10 cellular contexts compared by ENCODE assay signal in the genomic region with DNA sequence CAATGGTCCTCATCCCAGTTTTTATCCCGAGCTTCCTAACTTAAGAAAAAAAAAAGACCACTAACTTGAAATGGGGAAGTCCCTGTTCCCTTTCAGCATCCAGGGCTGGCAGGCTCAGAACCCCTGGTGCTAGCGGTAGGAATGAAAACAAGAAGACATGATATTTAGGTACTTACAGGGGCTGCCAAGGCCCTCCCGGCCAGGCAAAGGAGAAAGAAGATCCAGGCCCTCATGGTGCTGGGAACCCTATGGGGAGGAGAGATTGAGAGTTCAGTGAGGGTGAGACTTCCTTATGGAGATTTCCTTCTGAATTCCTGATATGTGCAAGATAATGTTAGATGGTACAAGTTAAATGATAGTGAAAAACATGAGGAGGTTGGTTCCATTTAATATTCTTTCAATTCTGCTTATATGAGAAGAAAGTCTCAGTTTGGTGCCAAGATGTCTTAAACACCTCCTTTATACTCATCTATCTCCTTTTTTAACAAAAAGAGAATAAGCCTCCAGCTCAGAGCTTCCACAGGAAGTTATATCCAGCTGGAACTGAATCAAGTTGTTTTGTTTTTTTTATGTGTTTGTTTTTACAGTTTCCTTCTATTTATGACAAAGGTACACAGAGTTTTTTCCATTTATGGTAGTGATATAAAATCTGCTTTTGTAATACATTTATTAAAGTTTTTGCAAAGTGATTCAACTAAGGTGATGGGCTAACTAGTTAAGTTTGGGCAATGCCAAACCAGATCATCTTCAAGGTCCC. TPM values are rescaled to one million over a fixed set of nuclear protein-coding genes. Genes with fewer than 3 reads are reported as not detected.
DNase-seq lines count a peak whose midpoint lies in the region; ATAC-seq and TF ChIP-seq lines count a peak whose summit lies in the region.
"Had no signal": no experiment of that assay in that cellular context is flagged by ENCODE, and none has a peak within 500 bp of the region (broad histone marks: within the 10 kb centered on the region; RNA-seq: fewer than 3 reads in every experiment).

No MANE protein-coding gene starts in this region.

- TF ChIP-seq CTCF in RWPE2 (IDR thresholded peaks at IDR 0.05; ENCODE audit: poor library complexity, severe bottlenecking) (no peak), esophagus squamous epithelium (IDR thresholded peaks at IDR 0.05) (no peak), psoas muscle (IDR thresholded peaks at IDR 0.05) (no peak)

- H3K27me3 ChIP-seq in RWPE2 (ENCODE audit: insufficient read depth, poor library complexity, severe bottlenecking) (no peaks in the 10 kb centered on the region), esophagus squamous epithelium (no peaks in the 10 kb centered on the region), psoas muscle (ENCODE audit: insufficient read depth in 3 of 3, low read length in 2 of 3) (no peaks in the 10 kb centered on the region)

- ATAC-seq in RWPE2 (ENCODE audit: low read depth) (no peak), psoas muscle (no peak), HG03045 (IDR thresholded peaks at IDR 0.05; ENCODE audit: unreplicated experiment) (no peak), HG02973 (IDR thresholded peaks at IDR 0.05; ENCODE audit: unreplicated experiment) (no peak), HG02571 (IDR thresholded peaks at IDR 0.05; ENCODE audit: unreplicated experiment) (no peak)

- peak; percentile 21 for DNase-seq in CD1c-positive myeloid dendritic cell (ENCODE audit: extremely low spot score)
- no peak for DNase-seq in RWPE2 (ENCODE audit: low spot score)
- no peak for DNase-seq in esophagus squamous epithelium (lab: John Stamatoyannopoulos, UW)
- no peak for DNase-seq in psoas muscle
- no peak for DNase-seq in head of caudate nucleus
- DNase-seq: activated naive CD4-positive, alpha-beta T cell treated with anti-CD3 and anti-CD28 coated beads, Interleukin-2, amount 50 U/mL, for 16 hours; NCI-H345 had no signal

- intact Hi-C loops in esophagus squamous epithelium (cut with DNase I) (no loop called here), psoas muscle (cut with DNase I) (loop anchor here in 1 of 2 donors (10.0 kb wide), 1 partner anchor 651 kb away; a partner anchor contains a TSS), head of caudate nucleus (cut with DNase I) (no loop called here)

- H3K4me3 ChIP-seq in RWPE2 (ENCODE audit: severe bottlenecking): no peak overlapping the region
- no peak overlapping the region for H3K4me3 ChIP-seq in esophagus squamous epithelium
- H3K4me3 ChIP-seq in psoas muscle: peak overlapping the region; percentile 24

- no peak for TF ChIP-seq POLR2A in esophagus squamous epithelium (IDR thresholded peaks at IDR 0.05)

- WGBS in esophagus squamous epithelium, 2 donors: 59 to 64% methylated on average over 3 of the region's 3 CpGs
- 12 to 41% (median 21%) methylated on average over 3 of the region's 3 CpGs for WGBS in psoas muscle, 3 donors

- H3K36me3 ChIP-seq in RWPE2 (ENCODE audit: low read depth) (peaks cover 96% of the 10 kb centered on the region), esophagus squamous epithelium (peaks cover 0 to 29% (median 0%) of the 10 kb centered on the region in 3 donors), psoas muscle (ENCODE audit: insufficient read depth in 1 of 2, low read depth in 1 of 2) (peaks cover 0 to 49% of the 10 kb centered on the region in 2 donors)

- peaks cover 25% of the 10 kb centered on the region for H3K4me1 ChIP-seq in RWPE2 (ENCODE audit: insufficient read depth, poor library complexity, severe bottlenecking)
- peaks cover 22 to 97% (median 55%) of the 10 kb centered on the region in 3 donors for H3K4me1 ChIP-seq in esophagus squamous epithelium
- H3K4me1 ChIP-seq in psoas muscle: peaks cover 92% of the 10 kb centered on the region

- peak overlapping the region; percentile 31 for H3K27ac ChIP-seq in RWPE2 (ENCODE audit: poor library complexity, severe bottlenecking)
- peak overlapping the region; percentile 54 to 85 (median 82) for H3K27ac ChIP-seq in esophagus squamous epithelium
- H3K27ac ChIP-seq in psoas muscle: peak overlapping the region; percentile 89

- H3K9me3 ChIP-seq in RWPE2 (ENCODE audit: severe bottlenecking): no peaks in the 10 kb centered on the region
- no peaks in the 10 kb centered on the region for H3K9me3 ChIP-seq in esophagus squamous epithelium
- no peaks in the 10 kb centered on the region for H3K9me3 ChIP-seq in psoas muscle

RNA-seq across cellular contexts. Expression of a gene that starts 10.6 kb away (rescaled TPM):
- 100 to 1,000 TPM in 1 of 4 donors, 10 to 100 TPM in 3; 14.9 to 164 (median 61.9) TPM for total RNA-seq in esophagus squamous epithelium
- 100 to 1,000 TPM; 175 to 687 (median 372) TPM for total RNA-seq in psoas muscle
- polyA plus RNA-seq in psoas muscle: 100 to 1,000 TPM; 111 to 331 (median 170) TPM

Comparison
In these comparisons a context has a peak if more than half of its experiments do, and no peak if none do; other contexts are left out.
1. H3K27ac ChIP-seq: peak in every context shown above with its lines; median percentile 89 in psoas muscle; 82 in esophagus squamous epithelium; 31 in RWPE2.